In the genomic region with DNA sequence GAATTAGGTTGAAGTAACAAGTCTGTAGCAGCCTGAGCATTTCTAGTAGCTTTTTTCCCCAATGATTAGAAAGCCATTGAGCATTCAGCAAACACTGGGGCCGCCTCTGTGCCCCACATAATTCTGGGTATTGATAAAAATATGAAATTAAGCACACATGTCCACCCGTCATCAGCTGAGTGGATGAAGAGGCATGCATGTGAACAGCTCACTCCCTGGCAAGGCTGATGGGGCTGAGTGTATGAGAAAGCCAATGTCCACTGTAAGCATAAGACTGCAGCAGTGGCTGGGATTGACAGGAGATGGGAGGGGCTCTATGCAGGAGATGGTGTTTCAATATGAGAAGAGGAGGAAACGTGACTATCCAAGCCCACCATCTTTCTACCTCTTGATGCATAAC, we compare ENCODE assay signal across 24 cellular contexts.
"Had no signal": no experiment of that assay in that cellular context is flagged by ENCODE, and none has a peak within 500 bp of the region (broad histone marks: within the 10 kb centered on the region; RNA-seq: fewer than 3 reads in every experiment).

No MANE protein-coding gene starts in this region.

- H3K36me3 Mint-ChIP-seq: IgD-negative memory B cell had no signal

- H3K27ac Mint-ChIP-seq: IgD-negative memory B cell had no signal

- H3K9ac ChIP-seq: KMS-11 had no signal

- H3K4me3 ChIP-seq: K562, SJSA1, SK-N-MC had no signal

- H3K9me3 Mint-ChIP-seq: IgD-negative memory B cell had no signal

- H3K36me3 ChIP-seq: SJSA1 had no signal

- H3K4me2 ChIP-seq: KMS-11 had no signal

- H3K4me1 ChIP-seq: SJSA1 had no signal

- DNase-seq: Kasumi-1, MV-4-11, NCI-H1048, NCI-H1105, NCI-H1417, NCI-H1436 treated with DMSO at 0.1 percent for 48 hours, NCI-H1694, NCI-H187 treated with DMSO at 0.1 percent for 48 hours, NCI-H2029 treated with DMSO at 0.1 percent for 48 hours, NCI-H2171 treated with DMSO at 0.1 percent for 48 hours, NCI-H345, NCI-H446 treated with DMSO at 0.1 percent for 48 hours, NCI-H510A treated with DMSO at 0.1 percent for 48 hours, NCI-H526, NCI-H82, Right ventricle myocardium superior, RPMI8226, SIG-M5 had no signal

- H3K4me1 Mint-ChIP-seq: IgD-negative memory B cell had no signal

- H3K27ac ChIP-seq: HL-60, KMS-11, SJSA1, SK-N-MC had no signal

- H3K9me3 ChIP-seq: SJSA1 had no signal

- ATAC-seq: K562 had no signal

- H3K27me3 ChIP-seq: SJSA1 had no signal
